8 cellular contexts compared by ENCODE assay signal in genomic region chr13:99200433-99201167, GRCh38. TPM values are rescaled to one million over a fixed set of nuclear protein-coding genes. Genes with fewer than 3 reads are reported as not detected.
DNase-seq lines count a peak whose midpoint lies in the region; ATAC-seq, FAIRE-seq and TF ChIP-seq lines count a peak whose summit lies in the region.

A gene with protein sequence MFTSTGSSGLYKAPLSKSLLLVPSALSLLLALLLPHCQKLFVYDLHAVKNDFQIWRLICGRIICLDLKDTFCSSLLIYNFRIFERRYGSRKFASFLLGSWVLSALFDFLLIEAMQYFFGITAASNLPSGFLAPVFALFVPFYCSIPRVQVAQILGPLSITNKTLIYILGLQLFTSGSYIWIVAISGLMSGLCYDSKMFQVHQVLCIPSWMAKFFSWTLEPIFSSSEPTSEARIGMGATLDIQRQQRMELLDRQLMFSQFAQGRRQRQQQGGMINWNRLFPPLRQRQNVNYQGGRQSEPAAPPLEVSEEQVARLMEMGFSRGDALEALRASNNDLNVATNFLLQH (plus strand): TSS chr13:99200854. CDS start chr13:99200909, 55 bp downstream.

- peak; percentile 98 for FAIRE-seq in GM19239 (lab: Jason Lieb, UNC)

- DNase-seq in BJ (ENCODE audit: low read depth) (peak; percentile 57), GM19239 (ENCODE audit: insufficient read length, low spot score) (peak; percentile 92), NCI-H524 treated with DMSO at 0.1 percent for 48 hours (lab: John Stamatoyannopoulos, UW) (peak; percentile 51), colonic mucosa (peak; percentile 94), left kidney (ENCODE audit: low read depth, low spot score) (peak; percentile 98)
- peak; percentile 97 for DNase-seq in activated CD4-positive, alpha-beta T cell treated with anti-CD3 and anti-CD28 coated beads for 48 hours
- peak; percentile 95 to 96 for DNase-seq in stimulated activated CD4-positive, alpha-beta T cell treated with anti-CD3 and anti-CD28 coated beads, Interleukin-2, amount 100 ng/mL, for 24 hours

- TF ChIP-seq CTCF in BJ (IDR thresholded peaks at IDR 0.05; ENCODE audit: insufficient read depth, low read depth, low read length) (0 out of 2 replicates have a peak, but pooled peaks have one; percentile 21), colonic mucosa (IDR thresholded peaks at IDR 0.05) (no peak)

- H3K4me1 ChIP-seq in colonic mucosa: peaks cover 15% of the 10 kb centered on the region

- H3K27me3 ChIP-seq in BJ (ENCODE audit: control insufficient read depth, insufficient read depth, low read length): no peaks in the 10 kb centered on the region
- no peaks in the 10 kb centered on the region for H3K27me3 ChIP-seq in colonic mucosa

- H3K9ac ChIP-seq in colonic mucosa (ENCODE audit: low read depth in 2 of 2, low read length in 2 of 2): peak within 1 kb of the TSS; percentile 98

- H3K9me3 ChIP-seq in colonic mucosa: no peaks in the 10 kb centered on the region

- ATAC-seq in HG03457 (IDR thresholded peaks at IDR 0.05; ENCODE audit: unreplicated experiment): peak; percentile 63

- CTCF ChIA-PET in BJ (lab: Yijun Ruan, JAX): interaction anchor here (0.8 to 6.4 kb wide), 10 partner anchors 11 to 241 kb away, joined by 3 to 66 read pairs (median 6); no protein-coding TSS in a partner anchor

- H3K36me3 ChIP-seq in BJ (ENCODE audit: control insufficient read depth, insufficient read depth, low read length) (no peaks in the 10 kb centered on the region), colonic mucosa (no peaks in the 10 kb centered on the region)

- H3K4me3 ChIP-seq in BJ (ENCODE audit: low read depth, low read length) (peak within 1 kb of the TSS; percentile 97), colonic mucosa (peak within 1 kb of the TSS; percentile 85)

- intact Hi-C loops in colonic mucosa (cut with DNase I): loop anchor here (10.0 kb wide), 1 partner anchor 116 kb away; no protein-coding TSS in a partner anchor

- POLR2A ChIA-PET in BJ (lab: Charles Lee): no interaction called here

- peak within 1 kb of the TSS; percentile 97 for H3K27ac ChIP-seq in colonic mucosa

RNA-seq across cellular contexts. Expression of the gene that starts here (rescaled TPM):
- 84.7 and 87.8 TPM in 2 replicates for polyA plus RNA-seq in BJ (2011; rRNA removed)
- 24.3 and 29.0 TPM in 2 replicates for polyA minus RNA-seq in BJ (2011; rRNA and poly(A)+ RNA removed)
- 10 to 100 TPM; 67.6 to 88.4 TPM for total RNA-seq in colonic mucosa

Comparison
In these comparisons a context has a peak if more than half of its experiments do, and no peak if none do; other contexts are left out.
1. Peak in every context shown above with its lines: DNase-seq, ATAC-seq, H3K4me3 ChIP-seq and H3K27ac ChIP-seq.